Comparison of ENCODE assay signal across 1 cellular context in the genomic region with DNA sequence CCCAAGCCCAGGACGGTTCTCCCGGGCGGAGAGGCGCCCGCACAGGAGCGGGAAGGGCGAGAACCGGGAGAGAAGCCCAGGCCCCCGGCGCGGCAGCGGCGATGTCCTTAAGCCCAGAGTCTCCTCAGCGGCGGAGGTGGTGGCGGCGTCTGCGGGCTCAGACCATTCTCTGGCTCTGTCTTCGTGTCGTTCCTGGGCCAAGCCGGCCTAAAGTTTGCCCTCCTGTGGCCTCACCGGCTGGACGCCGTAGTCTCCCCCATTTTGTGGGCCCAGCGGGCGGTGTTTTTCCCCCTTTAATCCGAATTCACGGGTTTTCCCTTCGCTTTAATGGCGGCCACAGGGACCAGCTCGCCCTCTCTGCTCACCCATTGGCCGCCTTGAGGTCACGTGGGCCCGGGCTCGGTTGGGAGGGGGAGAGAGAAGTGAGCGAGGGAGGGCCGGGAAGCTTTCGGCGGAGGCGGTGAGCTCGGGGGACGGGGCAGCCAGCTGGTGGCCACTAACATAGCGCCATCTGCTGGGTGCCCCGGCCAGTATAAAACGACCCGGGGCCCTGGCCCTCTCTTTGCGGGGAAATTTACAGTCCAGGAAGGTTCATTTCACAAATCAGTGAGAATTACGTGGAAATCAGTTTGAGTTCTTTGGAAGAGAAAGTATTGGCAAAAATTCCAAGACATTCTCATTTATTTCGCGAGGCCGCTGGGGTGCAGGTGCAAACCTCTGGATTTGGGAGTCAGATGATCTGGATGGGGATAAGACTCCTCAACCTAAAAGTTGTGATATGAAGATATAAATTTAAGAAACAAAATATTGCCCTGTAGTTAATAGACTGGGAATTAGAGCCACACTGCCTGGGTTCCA.
TF ChIP-seq lines count a peak whose summit lies in the region.

No MANE protein-coding gene starts in this region.

TF ChIP-seq in WTC11, 78 proteins besides CTCF, POLR2A, EP300 and RAD21 (continued from another document):
- TF ChIP-seq ARID4B (CRISPR knock-in tag; IDR thresholded peaks at IDR 0.05; ENCODE audit: borderline replicate concordance), result 0 out of 2 replicates have a peak, but pooled peaks have one; percentile 18
- TF ChIP-seq HMGA2 (CRISPR knock-in tag; IDR thresholded peaks at IDR 0.05), result 0 out of 2 replicates have a peak, but pooled peaks have one; percentile 26
- TF ChIP-seq GTF2I (CRISPR knock-in tag; conservative IDR thresholded peaks at IDR 0.05), result no peak
- 0 out of 2 replicates have a peak, but pooled peaks have one; percentile 39 for TF ChIP-seq NFE2L1 (CRISPR knock-in tag; IDR thresholded peaks at IDR 0.05)
- TF ChIP-seq TEAD1 (CRISPR knock-in tag; IDR thresholded peaks at IDR 0.05), result no peak
- TF ChIP-seq GABPB1 (CRISPR knock-in tag; IDR thresholded peaks at IDR 0.05), result 0 out of 2 replicates have a peak, but pooled peaks have one; percentile 39
- TF ChIP-seq ZBTB21 (CRISPR knock-in tag; IDR thresholded peaks at IDR 0.05; ENCODE audit: borderline replicate concordance), result no peak
- 0 out of 2 replicates have a peak, but pooled peaks have one; percentile 47 for TF ChIP-seq ZNF232 (CRISPR knock-in tag; IDR thresholded peaks at IDR 0.05)
- TF ChIP-seq, protein P1, sequence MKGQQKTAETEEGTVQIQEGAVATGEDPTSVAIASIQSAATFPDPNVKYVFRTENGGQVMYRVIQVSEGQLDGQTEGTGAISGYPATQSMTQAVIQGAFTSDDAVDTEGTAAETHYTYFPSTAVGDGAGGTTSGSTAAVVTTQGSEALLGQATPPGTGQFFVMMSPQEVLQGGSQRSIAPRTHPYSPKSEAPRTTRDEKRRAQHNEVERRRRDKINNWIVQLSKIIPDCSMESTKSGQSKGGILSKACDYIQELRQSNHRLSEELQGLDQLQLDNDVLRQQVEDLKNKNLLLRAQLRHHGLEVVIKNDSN (CRISPR knock-in tag; IDR thresholded peaks at IDR 0.05), result peak; percentile 98
